29 cellular contexts compared by ENCODE assay signal in the genomic region with DNA sequence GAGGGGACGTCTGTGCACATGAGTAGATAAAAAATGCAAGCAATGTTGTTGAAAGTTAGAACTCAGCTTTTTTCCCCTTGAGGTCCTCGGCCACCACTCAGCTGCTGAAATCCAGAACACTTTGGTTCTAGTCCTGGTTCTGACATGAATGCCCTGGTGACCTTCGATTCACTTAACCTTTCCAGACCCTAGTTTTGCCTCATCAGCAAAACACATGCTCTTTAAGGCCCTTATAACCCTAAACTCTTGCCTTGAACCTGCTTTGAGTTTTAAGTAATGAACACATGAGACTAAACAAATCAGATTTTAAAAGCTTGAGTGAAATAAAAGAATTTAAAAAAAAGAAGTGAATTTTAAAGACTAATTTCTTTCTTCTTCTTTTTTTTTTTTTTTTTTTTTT. TPM values are rescaled to one million over a fixed set of nuclear protein-coding genes. Genes with fewer than 3 reads are reported as not detected.
"Had no signal": no experiment of that assay in that cellular context is flagged by ENCODE, and none has a peak within 500 bp of the region (broad histone marks: within the 10 kb centered on the region; RNA-seq: fewer than 3 reads in every experiment).

No MANE protein-coding gene starts in this region.

- H2AFZ ChIP-seq: PC-9 had no signal

- H3K27me3 ChIP-seq: SJCRH30 had no signal

- H3K9me3 ChIP-seq: SJCRH30, SK-N-SH had no signal

- H3K27ac ChIP-seq: PC-9, RWPE1, SJCRH30 had no signal

- DNase-seq: Karpas-422, MM.1S, NCI-H1092, NCI-H1105, NCI-H1417 treated with DMSO at 0.1 percent for 48 hours, NCI-H1436 treated with DMSO at 0.1 percent for 48 hours, NCI-H1694 treated with DMSO at 0.1 percent for 48 hours, NCI-H187 treated with DMSO at 0.1 percent for 48 hours, NCI-H2029, NCI-H2081, NCI-H2171, NCI-H226, NCI-H446 treated with DMSO at 0.1 percent for 48 hours, NCI-H510A, NCI-H524, NCI-H526, NCI-H69, NCI-H748 treated with DMSO at 0.1 percent for 48 hours, NCI-H82, PC-9, SHP77, SIG-M5, SJCRH30, SK-N-SH, SW 1271, T-helper 1 cell had no signal

- H3K4me3 ChIP-seq: PC-9, SJCRH30 had no signal

- FAIRE-seq: RCC 7860 had no signal

- H3K36me3 ChIP-seq: SJCRH30 had no signal

- H3K4me2 ChIP-seq: PC-9, SK-N-SH had no signal

- H3K4me1 ChIP-seq: SJCRH30 had no signal

- H3K9ac ChIP-seq: SK-N-SH had no signal

RNA-seq across cellular contexts. Expression of a gene that starts 33.4 kb away (rescaled TPM):
- total RNA-seq: PC-9, RPMI7951 had no signal
- polyA plus RNA-seq: SK-N-SH had no signal
